26 cellular contexts compared by ENCODE assay signal in genomic region chr1:229360417-229360816, GRCh38.
"Had no signal": no experiment of that assay in that cellular context is flagged by ENCODE, and none has a peak within 500 bp of the region (broad histone marks: within the 10 kb centered on the region; RNA-seq: fewer than 3 reads in every experiment).

No MANE protein-coding gene starts in this region.

- DNase-seq: IMR-90, Karpas-422, KG1, MG63, NCI-H1092, NCI-H1105 treated with DMSO at 0.1 percent for 48 hours, NCI-H1417 treated with DMSO at 0.1 percent for 48 hours, NCI-H146, NCI-H1694 treated with DMSO at 0.1 percent for 48 hours, NCI-H1930, NCI-H2081 treated with DMSO at 0.1 percent for 48 hours, NCI-H2171, NCI-H226, NCI-H446, NCI-H510A, NCI-H524 treated with DMSO at 0.1 percent for 48 hours, NCI-H69, NCI-H774, OCI-M1, PC-9, Peyer's patch, SHP77 treated with DMSO at 0.1 percent for 48 hours, SJCRH30 had no signal

- H3K4me2 ChIP-seq: PC-9 had no signal

- FAIRE-seq: HepG2 had no signal

- H3K4me1 ChIP-seq: Peyer's patch, SJCRH30 had no signal

- H3K9me3 ChIP-seq: Peyer's patch, SJCRH30 had no signal

- ATAC-seq: HepG2, Right ventricle myocardium inferior, SK-N-SH treated with all-trans-retinoic acid at 6 μM for 48 hours had no signal

- H2AFZ ChIP-seq: PC-9 had no signal

- H3K27me3 ChIP-seq: Peyer's patch had no signal

- H3K27ac ChIP-seq: PC-9, Peyer's patch, SJCRH30 had no signal

- H3K36me3 ChIP-seq: MG63, Peyer's patch, SJCRH30 had no signal

- H3K4me3 ChIP-seq: MG63, PC-9, Peyer's patch, SJCRH30 had no signal
